Comparison of ENCODE assay signal across 8 cellular contexts in the genomic region with DNA sequence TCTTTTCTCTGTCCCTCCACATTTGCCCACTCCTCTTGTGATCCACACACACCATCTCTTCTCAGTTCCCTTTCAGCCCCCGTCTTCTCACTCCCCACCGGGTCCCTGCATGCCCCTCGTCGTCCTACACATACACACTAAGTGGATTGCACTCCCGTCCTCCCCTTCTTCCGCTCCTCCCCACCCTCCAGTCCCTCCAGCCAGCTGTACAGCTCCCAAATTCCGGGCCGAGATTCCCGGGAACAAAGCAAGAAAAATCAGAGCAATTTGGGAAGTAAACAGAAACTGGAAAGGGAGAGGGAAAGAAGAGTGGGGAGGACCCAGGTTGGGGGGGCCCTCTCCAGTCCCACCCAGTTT. TPM values are rescaled to one million over a fixed set of nuclear protein-coding genes. Genes with fewer than 3 reads are reported as not detected.
A peak's percentile ranks its signal among the peaks of the same experiment; 100 is the strongest.
DNase-seq lines count a peak whose midpoint lies in the region; ATAC-seq and TF ChIP-seq lines count a peak whose summit lies in the region.

No MANE protein-coding gene starts in this region.

- no peak for TF ChIP-seq CTCF in nephron progenitor cell (IDR thresholded peaks at IDR 0.05)

- H3K36me3 ChIP-seq in esophagus (ENCODE audit: control insufficient read depth in 2 of 2, insufficient read depth in 2 of 2, low read length in 1 of 2) = peaks cover 0 to 3% of the 10 kb centered on the region in 2 donors

- H3K9me3 Mint-ChIP-seq in nephron progenitor cell = no peaks in the 10 kb centered on the region

- H3K27ac ChIP-seq in esophagus (ENCODE audit: low read depth in 2 of 2, low read length in 1 of 2) = peak overlapping the region; percentile 81 to 86

- H3K4me1 ChIP-seq in esophagus (ENCODE audit: control insufficient read depth in 2 of 2, insufficient read depth in 2 of 2, low read length in 1 of 2) = peaks cover 0 to 13% of the 10 kb centered on the region in 2 donors

- peak overlapping the region; percentile 87 for H3K4me3 Mint-ChIP-seq in nephron progenitor cell

- ATAC-seq in GM19351 (IDR thresholded peaks at IDR 0.05; ENCODE audit: unreplicated experiment) = no peak
- no peak for ATAC-seq in GM18861 (IDR thresholded peaks at IDR 0.05; ENCODE audit: unreplicated experiment)

- H3K27me3 Mint-ChIP-seq in nephron progenitor cell (ENCODE audit: low read depth, poor library complexity) = peaks cover 53% of the 10 kb centered on the region

- no peaks in the 10 kb centered on the region for H3K9me3 ChIP-seq in esophagus (ENCODE audit: control insufficient read depth in 2 of 2, insufficient read depth in 1 of 2, low read depth in 1 of 2, low read length in 1 of 2)

- 2 to 5% methylated on average over 9 of the region's 9 CpGs for WGBS in esophagus, 2 donors

- DNase-seq in GM04504 (ENCODE audit: low read depth) (peak; percentile 28), RKO (ENCODE audit: low spot score) (peak; percentile 47), nephron progenitor cell (no peak), DMS79 treated with DMSO at 0.1 percent for 48 hours (lab: John Stamatoyannopoulos, UW) (no peak), NCI-H1092 (lab: John Stamatoyannopoulos, UW) (no peak)

- peaks cover 51% of the 10 kb centered on the region for H3K4me1 Mint-ChIP-seq in nephron progenitor cell

- H3K27me3 ChIP-seq in esophagus (ENCODE audit: control insufficient read depth in 1 of 2, insufficient read depth in 2 of 2, low read length in 2 of 2) = no peaks in the 10 kb centered on the region

- no peaks in the 10 kb centered on the region for H3K36me3 Mint-ChIP-seq in nephron progenitor cell (ENCODE audit: low read depth)

- H3K4me3 ChIP-seq in esophagus (ENCODE audit: low read depth in 1 of 2, low read length in 2 of 2) = peak overlapping the region; percentile 41 to 49

- H3K27ac Mint-ChIP-seq in nephron progenitor cell = no peak overlapping the region

RNA-seq across cellular contexts. Expression of gene IGFBP6, which starts 0.3 kb away (rescaled TPM):
- 10 to 100 TPM; 40.8 to 59.1 TPM for polyA plus RNA-seq in esophagus

RNA-seq across cellular contexts. Expression of gene SOAT2, which starts 6.1 kb away (rescaled TPM):
- polyA plus RNA-seq in esophagus = under 1 TPM; 0.14 to 0.16 TPM

RNA-seq across cellular contexts. Expression of gene SPRYD3, which starts 18.0 kb away (rescaled TPM):
- polyA plus RNA-seq in esophagus = 10 to 100 TPM; 16.1 to 24.1 TPM

RNA-seq across cellular contexts. Expression of gene TNS2, which starts 47.3 kb away (rescaled TPM):
- polyA plus RNA-seq in esophagus = 10 to 100 TPM; 32.9 to 48.6 TPM

Comparison
In these comparisons a context has a peak if more than half of its experiments do, and no peak if none do; other contexts are left out.
1. DNase-seq: peak in GM04504 (single experiment) and RKO (single experiment); none in nephron progenitor cell (single experiment), DMS79 treated with DMSO at 0.1 percent for 48 hours (single experiment) and NCI-H1092 (single experiment).